In the genomic region with DNA sequence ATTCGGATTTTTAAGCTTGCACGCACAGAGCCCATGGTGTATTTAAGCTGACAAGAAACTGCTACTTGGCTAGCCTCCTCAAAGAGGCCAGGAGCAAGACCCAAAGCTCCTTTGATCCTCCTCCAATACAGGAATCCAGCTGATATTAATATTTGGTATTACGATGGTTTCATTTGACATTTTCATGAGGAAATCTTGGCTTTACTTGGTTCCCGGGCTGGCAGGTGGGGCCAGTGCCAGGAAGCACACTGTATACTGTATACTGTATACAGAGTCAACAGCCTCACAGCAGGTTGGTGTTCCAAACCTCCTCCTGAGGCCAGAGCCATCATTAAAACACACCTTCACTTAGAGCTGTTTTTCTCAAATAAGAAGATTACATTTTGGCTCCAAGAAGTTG, we compare ENCODE assay signal across 29 cellular contexts.
"Had no signal": no experiment of that assay in that cellular context is flagged by ENCODE, and none has a peak within 500 bp of the region (broad histone marks: within the 10 kb centered on the region; RNA-seq: fewer than 3 reads in every experiment).

No MANE protein-coding gene starts in this region.

- H3K9me3 Mint-ChIP-seq: activated T-helper 17 cell treated with anti-CD3 and anti-CD28 coated beads, Interleukin-2, amount 50 U/mL, for 72 hours had no signal

- H3K4me3 Mint-ChIP-seq: activated CD4-positive, alpha-beta memory T cell treated with anti-CD3 and anti-CD28 coated beads, Interleukin-2, amount 10 ng/mL, durations not matched to agents 7 days and 5 days; activated CD4-positive, alpha-beta T cell treated with anti-CD3 and anti-CD28 coated beads for 36 hours; activated naive CD4-positive, alpha-beta T cell treated with anti-CD3 and anti-CD28 coated beads for 36 hours; activated naive CD8-positive, alpha-beta T cell; activated T-helper 17 cell treated with anti-CD3 and anti-CD28 coated beads, Interleukin-2, amount 50 U/mL, for 72 hours; brain had no signal

- H3K27me3 Mint-ChIP-seq: activated CD4-positive, alpha-beta memory T cell treated with anti-CD3 and anti-CD28 coated beads, Interleukin-2, amount 10 ng/mL, durations not matched to agents 7 days and 5 days; activated CD4-positive, alpha-beta T cell treated with anti-CD3 and anti-CD28 coated beads for 36 hours; activated naive CD8-positive, alpha-beta T cell; activated T-helper 17 cell treated with anti-CD3 and anti-CD28 coated beads, Interleukin-2, amount 50 U/mL, for 72 hours had no signal

- H3K36me3 ChIP-seq: Peyer's patch, SJCRH30, WERI-Rb-1 had no signal

- H3K27me3 ChIP-seq: Peyer's patch, SJCRH30 had no signal

- H3K36me3 Mint-ChIP-seq: activated naive CD8-positive, alpha-beta T cell had no signal

- H3K9me3 ChIP-seq: Peyer's patch, SJCRH30, SK-N-SH had no signal

- ATAC-seq: activated CD4-positive, alpha-beta T cell treated with anti-CD3 and anti-CD28 coated beads for 36 hours; activated T-helper 17 cell treated with anti-CD3 and anti-CD28 coated beads, Interleukin-2, amount 50 U/mL, for 72 hours had no signal

- H3K4me1 ChIP-seq: Peyer's patch had no signal

- H3K4me3 ChIP-seq: Peyer's patch, SJCRH30 had no signal

- DNase-seq: activated CD4-positive, alpha-beta memory T cell treated with anti-CD3 and anti-CD28 coated beads, Interleukin-2, amount 10 ng/mL, durations not matched to agents 7 days and 5 days; activated CD4-positive, alpha-beta T cell treated with anti-CD3 and anti-CD28 coated beads for 36 hours; activated CD4-positive, alpha-beta T cell treated with anti-CD3 and anti-CD28 coated beads, Interleukin-2, amount 50 U/mL, for 1 hour; activated gamma-delta T cell; activated naive CD4-positive, alpha-beta T cell treated with anti-CD3 and anti-CD28 coated beads for 36 hours; activated T-cell treated with anti-CD3 and anti-CD28 coated beads for 4 hours; activated T-cell treated with anti-CD3 and anti-CD28 coated beads, Interleukin-2, amount 50 U/mL, for 48 hours; amygdala; IMR-90; Kasumi-1; KBM-7; NCI-H1048; NCI-H146; NCI-H187 treated with DMSO at 0.1 percent for 48 hours; NCI-H2081 treated with DMSO at 0.1 percent for 48 hours; NCI-H2171; NCI-H2227 treated with DMSO at 0.1 percent for 48 hours; NCI-H526; NCI-H82; Peyer's patch; Right ventricle myocardium superior; SJCRH30; SK-N-SH; T-helper 1 cell; WERI-Rb-1 had no signal

- H3K27ac ChIP-seq: Peyer's patch, RWPE1, SJCRH30, WERI-Rb-1 had no signal

- H3K27ac Mint-ChIP-seq: activated CD4-positive, alpha-beta memory T cell treated with anti-CD3 and anti-CD28 coated beads, Interleukin-2, amount 10 ng/mL, durations not matched to agents 7 days and 5 days; activated CD4-positive, alpha-beta T cell treated with anti-CD3 and anti-CD28 coated beads for 36 hours; activated naive CD4-positive, alpha-beta T cell treated with anti-CD3 and anti-CD28 coated beads for 36 hours; activated naive CD8-positive, alpha-beta T cell; activated T-helper 17 cell treated with anti-CD3 and anti-CD28 coated beads, Interleukin-2, amount 50 U/mL, for 72 hours; brain had no signal
